8 cellular contexts compared by ENCODE assay signal in the genomic region with DNA sequence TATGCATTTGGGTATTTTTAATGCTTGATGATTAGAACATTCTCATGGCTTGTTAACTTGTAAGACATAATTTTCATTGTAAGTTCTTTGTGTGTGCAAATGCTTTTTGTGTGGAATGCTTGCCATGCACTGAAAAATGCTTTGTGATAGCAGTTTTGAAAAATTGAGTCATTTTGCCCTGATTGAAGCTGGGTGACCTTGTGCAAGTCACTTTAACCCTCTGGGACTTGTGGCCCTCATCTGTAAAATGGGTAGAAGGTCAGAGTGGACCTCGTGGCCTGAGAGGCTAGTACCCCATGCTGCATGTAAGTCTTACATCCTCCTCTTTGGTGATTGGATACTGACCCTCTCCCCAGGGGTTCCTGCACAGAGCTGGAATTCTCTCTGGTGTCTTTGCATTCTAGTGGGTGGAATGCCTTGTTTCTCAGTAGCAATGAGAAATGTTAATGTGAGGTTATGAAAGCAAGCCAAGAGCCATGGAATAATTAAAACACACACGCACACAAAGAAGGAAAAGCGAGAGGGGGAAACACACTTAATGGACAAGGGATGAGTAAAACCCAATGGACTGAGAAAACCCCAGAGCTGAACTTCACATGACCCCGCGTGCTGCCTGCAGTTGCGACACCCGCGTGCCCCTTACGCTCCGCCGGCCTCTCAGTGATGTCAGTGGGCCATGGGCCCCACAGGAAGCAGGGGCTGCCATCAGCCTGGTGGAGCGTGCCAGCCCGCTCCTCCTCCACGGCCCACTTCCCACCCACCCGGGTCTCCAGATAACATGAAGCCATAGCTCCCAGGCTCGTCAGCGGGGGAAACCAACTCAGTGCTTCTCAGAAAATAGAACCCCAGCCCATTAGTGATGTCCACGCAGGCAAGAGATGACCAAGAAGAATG. TPM values are rescaled to one million over a fixed set of nuclear protein-coding genes. Genes with fewer than 3 reads are reported as not detected.
DNase-seq lines count a peak whose midpoint lies in the region; ATAC-seq, FAIRE-seq and TF ChIP-seq lines count a peak whose summit lies in the region.

No MANE protein-coding gene starts in this region.

- WGBS in H1 (ENCODE audit: extremely low coverage in 1 of 2, insufficient coverage in 1 of 2, insufficient read length in 1 of 2, insufficient replicate concordance in 2 of 2, low coverage in 1 of 2, low lambda C conversion rate in 2 of 2, missing lambda C conversion rate in 1 of 2), 2 experiments = 85% methylated on average over 14 of the region's 18 CpGs; no CpG with 5 or more reads in 1 of the 2 experiments

- H2BK120ac ChIP-seq in H1 (replicated peaks; ENCODE audit: low read depth, low read length) = no peak overlapping the region

- no peak overlapping the region for H2AFZ ChIP-seq in H1 (ENCODE audit: low read length)

- H3K9ac ChIP-seq in H1 (replicated peaks in 1 of 4; ENCODE audit: extremely low read depth in 1 of 4, low read depth in 3 of 4, low read length in 3 of 4) = no peak overlapping the region

- TF ChIP-seq EP300 in H1 (IDR thresholded peaks at IDR 0.05; ENCODE audit: borderline replicate concordance in 1 of 2, low read depth in 2 of 2, low read length in 2 of 2) = no peak

- no peak for DNase-seq in CD4-positive, CD25-positive, alpha-beta regulatory T cell
- DNase-seq in NCI-H226 = peak; percentile 99
- no peak for DNase-seq in H1 (ENCODE audit: low read depth in 1 of 2, low spot score in 2 of 2)
- no peak for DNase-seq in HEK293T (ENCODE audit: extremely low spot score)
- DNase-seq in G401 (ENCODE audit: low spot score) = no peak
- no peak for DNase-seq in activated naive CD4-positive, alpha-beta T cell treated with anti-CD3 and anti-CD28 coated beads, Interleukin-2, amount 10 ng/mL, durations not matched to agents 7 days and 5 days

- H4K5ac ChIP-seq in H1 (ENCODE audit: insufficient read length, low read depth, low read length) = no peak overlapping the region

- H2BK15ac ChIP-seq in H1 (ENCODE audit: low read length) = no peak overlapping the region

- in situ Hi-C loops in G401 (cut with HindIII; ENCODE audit: low sequenced_read_pairs) = no loop called here

- H2BK20ac ChIP-seq in H1 (ENCODE audit: low read length) = no peak overlapping the region; the same call in 1 of the 2 replicates

- peaks cover 0 to 4% of the 10 kb centered on the region in 2 experiments for H3K9me3 ChIP-seq in CD4-positive, CD25-positive, alpha-beta regulatory T cell (ENCODE audit: control insufficient read depth in 2 of 2, low read length in 2 of 2)
- H3K9me3 ChIP-seq in H1 (ENCODE audit: insufficient read depth in 2 of 2, low read depth in 1 of 2, low read length in 1 of 2) = peaks cover 0 to 9% of the 10 kb centered on the region in 2 experiments; a peak in 3 of 4 replicates

- H2BK5ac ChIP-seq in H1 (ENCODE audit: low read depth, low read length) = no peak overlapping the region

- no peak overlapping the region for H3K56ac ChIP-seq in H1 (replicated peaks; ENCODE audit: insufficient read length, low read depth, low read length)

- H3K4ac ChIP-seq in H1 (replicated peaks; ENCODE audit: insufficient read length, low read depth, low read length) = no peak overlapping the region

- peak overlapping the region in 2 of 4 donors; percentile 38 to 43 for H3K4me3 Mint-ChIP-seq in CD4-positive, CD25-positive, alpha-beta regulatory T cell
- H3K4me3 Mint-ChIP-seq in nephron = peak overlapping the region; percentile 13 to 27 (median 16)
- H3K4me3 Mint-ChIP-seq in activated naive CD4-positive, alpha-beta T cell treated with anti-CD3 and anti-CD28 coated beads, Interleukin-2, amount 10 ng/mL, durations not matched to agents 7 days and 5 days = no peak overlapping the region

- no peak for TF ChIP-seq POLR2A in H1 (IDR thresholded peaks at IDR 0.05; ENCODE audit: control extremely low read depth in 1 of 2, low read depth in 2 of 2, low read length in 2 of 2)

- H3K23ac ChIP-seq in H1 (ENCODE audit: insufficient read length) = no peak overlapping the region

- peaks cover 0 to 2% of the 10 kb centered on the region in 2 experiments for H4K20me1 ChIP-seq in H1 (replicated peaks in 1 of 2; ENCODE audit: control insufficient read depth in 1 of 2, insufficient read depth in 2 of 2, low read length in 2 of 2)

- peaks cover 25 to 79% (median 58%) of the 10 kb centered on the region in 4 donors for H3K4me1 Mint-ChIP-seq in CD4-positive, CD25-positive, alpha-beta regulatory T cell
- peaks cover 72% of the 10 kb centered on the region for H3K4me1 Mint-ChIP-seq in nephron
- peaks cover 58% of the 10 kb centered on the region for H3K4me1 Mint-ChIP-seq in activated naive CD4-positive, alpha-beta T cell treated with anti-CD3 and anti-CD28 coated beads, Interleukin-2, amount 10 ng/mL, durations not matched to agents 7 days and 5 days

- H3K4me2 ChIP-seq in H1 (ENCODE audit: insufficient read depth in 1 of 2, low read depth in 2 of 2, low read length in 2 of 2) = no peak overlapping the region

- no peak for TF ChIP-seq RAD21 in H1 (IDR thresholded peaks at IDR 0.05 in 1 of 2, conservative IDR thresholded peaks at IDR 0.05 in 1 of 2; ENCODE audit: low read depth in 2 of 2, low read length in 2 of 2)

- no peak overlapping the region for H3K18ac ChIP-seq in H1 (ENCODE audit: extremely low read depth, low read length)

- H3K9me3 Mint-ChIP-seq in CD4-positive, CD25-positive, alpha-beta regulatory T cell = peaks cover 0 to 8% (median 1%) of the 10 kb centered on the region in 7 donors
- H3K9me3 Mint-ChIP-seq in nephron = peaks cover 10% of the 10 kb centered on the region
- H3K9me3 Mint-ChIP-seq in activated naive CD4-positive, alpha-beta T cell treated with anti-CD3 and anti-CD28 coated beads, Interleukin-2, amount 10 ng/mL, durations not matched to agents 7 days and 5 days = peaks cover 13% of the 10 kb centered on the region

- H3K14ac ChIP-seq in H1 (ENCODE audit: insufficient read length) = no peak overlapping the region

- CTCF ChIA-PET in H1 (lab: Charles Lee; ENCODE audit: partially characterized antibody) (interaction anchor here (0.8 kb wide), 1 partner anchor 62 kb away, joined by 3 read pairs; no protein-coding TSS in a partner anchor), HEK293T (lab: Yijun Ruan, JAX) (interaction anchor here (0.6 kb wide), 1 partner anchor 206 kb away, joined by 5 read pairs; no protein-coding TSS in a partner anchor)
- CTCF ChIA-PET in activated naive CD4-positive, alpha-beta T cell treated with anti-CD3 and anti-CD28 coated beads, Interleukin-2, amount 10 ng/mL, durations not matched to agents 7 days and 5 days (lab: Charles Lee) = interaction anchor here (0.8 kb wide), 1 partner anchor 13 kb away, joined by 3 read pairs; no protein-coding TSS in a partner anchor

- H3K4me3 ChIP-seq in CD4-positive, CD25-positive, alpha-beta regulatory T cell (ENCODE audit: low read depth, low read length) = peak overlapping the region; percentile 49
- no peak overlapping the region for H3K4me3 ChIP-seq in H1 (ENCODE audit: extremely low read depth in 1 of 4, insufficient read depth in 2 of 4, low read depth in 3 of 4, low read length in 4 of 4)

- H3K27me3 ChIP-seq in CD4-positive, CD25-positive, alpha-beta regulatory T cell (ENCODE audit: control insufficient read depth, insufficient read depth, low read length) = no peaks in the 10 kb centered on the region
- H3K27me3 ChIP-seq in H1 (replicated peaks in 1 of 4; ENCODE audit: control insufficient read depth in 3 of 4, extremely low read depth in 1 of 4, insufficient read depth in 3 of 4, low read length in 3 of 4) = no peaks in the 10 kb centered on the region

- H2BK12ac ChIP-seq in H1 (ENCODE audit: low read depth, low read length) = no peak overlapping the region

- H3K27ac ChIP-seq in CD4-positive, CD25-positive, alpha-beta regulatory T cell (ENCODE audit: insufficient read depth, low read length, poor library complexity, severe bottlenecking) = peak overlapping the region; percentile 7
- H3K27ac ChIP-seq in H1 (ENCODE audit: low read depth, low read length) = no peak overlapping the region

- peaks cover 73% of the 10 kb centered on the region for H3K4me1 ChIP-seq in CD4-positive, CD25-positive, alpha-beta regulatory T cell (ENCODE audit: control insufficient read depth, insufficient read depth, low read length, poor library complexity, severe bottlenecking)
- peaks cover 0 to 6% (median 2%) of the 10 kb centered on the region in 4 experiments; a peak in 3 of 7 replicates for H3K4me1 ChIP-seq in H1 (replicated peaks in 1 of 4; ENCODE audit: control insufficient read depth in 3 of 4, insufficient read depth in 4 of 4, low read length in 3 of 4)

- POLR2A ChIA-PET in H1 (lab: Charles Lee; ENCODE audit: partially characterized antibody) (no interaction called here), HEK293T (lab: Yijun Ruan, JAX) (no interaction called here)

- no peak for FAIRE-seq in H1 (lab: Jason Lieb, UNC)

- peak overlapping the region; percentile 41 for H4K8ac ChIP-seq in H1 (ENCODE audit: extremely low read depth, insufficient read depth, low read length)

- peak in 1 of 2 donors; percentile 34 for ATAC-seq in CD4-positive, CD25-positive, alpha-beta regulatory T cell (ENCODE audit: low read depth in 2 of 2)
- peak; percentile 61 for ATAC-seq in GM21619 (IDR thresholded peaks at IDR 0.05; ENCODE audit: unreplicated experiment)

- peak overlapping the region; percentile 53 to 87 (median 55) for H3K27ac Mint-ChIP-seq in CD4-positive, CD25-positive, alpha-beta regulatory T cell
- peak overlapping the region; percentile 74 to 90 (median 83) for H3K27ac Mint-ChIP-seq in nephron
- H3K27ac Mint-ChIP-seq in activated naive CD4-positive, alpha-beta T cell treated with anti-CD3 and anti-CD28 coated beads, Interleukin-2, amount 10 ng/mL, durations not matched to agents 7 days and 5 days = no peak overlapping the region

- peaks cover 7% of the 10 kb centered on the region; the same call in 1 of the 2 replicates for H3K79me1 ChIP-seq in H1 (ENCODE audit: low read depth, low read length)

- TF ChIP-seq CTCF in H1 (IDR thresholded peaks at IDR 0.05; ENCODE audit: control extremely low read depth in 1 of 3, insufficient read depth in 1 of 3, low read depth in 1 of 3, low read length in 3 of 3) (no peak), nephron (IDR thresholded peaks at IDR 0.05; ENCODE audit: unreplicated experiment in 3 of 3) (no peak)

- no peak overlapping the region for H2AK5ac ChIP-seq in H1 (ENCODE audit: low read depth, low read length)

- 0 out of 4 replicates have a peak, but pooled peaks cover 0 to 7% of the 10 kb centered on the region in 2 experiments for H3K79me2 ChIP-seq in H1 (ENCODE audit: control insufficient read depth in 1 of 2, insufficient read depth in 2 of 2, low read length in 2 of 2)

- no peak overlapping the region for H4K91ac ChIP-seq in H1 (replicated peaks; ENCODE audit: insufficient read length, low read length)

- H3K36me3 Mint-ChIP-seq in CD4-positive, CD25-positive, alpha-beta regulatory T cell = peaks cover 26% of the 10 kb centered on the region
- H3K36me3 Mint-ChIP-seq in nephron (ENCODE audit: low read depth) = peaks cover 25% of the 10 kb centered on the region
- H3K36me3 Mint-ChIP-seq in activated naive CD4-positive, alpha-beta T cell treated with anti-CD3 and anti-CD28 coated beads, Interleukin-2, amount 10 ng/mL, durations not matched to agents 7 days and 5 days = peaks cover 66% of the 10 kb centered on the region

- peaks cover 2% of the 10 kb centered on the region for H3K36me3 ChIP-seq in CD4-positive, CD25-positive, alpha-beta regulatory T cell (ENCODE audit: control insufficient read depth, insufficient read depth, low read length)
- no peaks in the 10 kb centered on the region for H3K36me3 ChIP-seq in H1 (ENCODE audit: control insufficient read depth in 2 of 4, insufficient read depth in 4 of 4, low read length in 3 of 4)

- H3K27me3 Mint-ChIP-seq in CD4-positive, CD25-positive, alpha-beta regulatory T cell = no peaks in the 10 kb centered on the region
- no peaks in the 10 kb centered on the region for H3K27me3 Mint-ChIP-seq in nephron (ENCODE audit: low read depth)
- H3K27me3 Mint-ChIP-seq in activated naive CD4-positive, alpha-beta T cell treated with anti-CD3 and anti-CD28 coated beads, Interleukin-2, amount 10 ng/mL, durations not matched to agents 7 days and 5 days = no peaks in the 10 kb centered on the region

- H3K23me2 ChIP-seq in H1 (ENCODE audit: low read depth, low read length) = no peaks in the 10 kb centered on the region

RNA-seq across cellular contexts. Expression of a gene that starts 44.0 kb away (rescaled TPM):
- total RNA-seq in CD4-positive, CD25-positive, alpha-beta regulatory T cell = 76.6 TPM
- polyA plus RNA-seq in CD4-positive, CD25-positive, alpha-beta regulatory T cell = 10 to 100 TPM; 12.0 to 17.0 (median 14.5) TPM
- 11.1 and 12.4 TPM in 2 replicates for total RNA-seq in H1 (2021; fragmentation: NEBNext Ultra II Directional; extraction: Animal tissue kit (Norgen Biotek cat#: 25700))
- polyA plus RNA-seq in H1 (2011; rRNA removed) = 10.1 and 17.3 TPM in 2 replicates
- polyA plus RNA-seq in H1 (2011; cell fraction: cytosol; rRNA removed) = 9.1 TPM
- 41.6 TPM for polyA plus RNA-seq in H1 (2011; cell fraction: nucleus; rRNA removed)
- polyA plus RNA-seq in H1 (2012, experiment 1 of 2) = 7.8 to 10.4 TPM (median 8.7 TPM) in 4 replicates
- 5.0 TPM for polyA plus RNA-seq in H1 (2012, experiment 2 of 2)
- polyA plus RNA-seq in H1 (2013, experiment 1 of 2) = 13.2 TPM
- polyA plus RNA-seq in H1 (2013, experiment 2 of 2) = 11.1 TPM
- 16.5 and 18.3 TPM in 2 replicates for polyA minus RNA-seq in H1 (2011; rRNA and poly(A)+ RNA removed)
- 12.3 TPM for polyA minus RNA-seq in H1 (2011; cell fraction: cytosol; rRNA and poly(A)+ RNA removed)
- polyA minus RNA-seq in H1 (2011; cell fraction: nucleus; rRNA and poly(A)+ RNA removed) = 14.3 TPM
- total RNA-seq in G401 (2014; rRNA removed; shearing (Covaris generic)) = 11.1 and 21.9 TPM in 2 replicates
